8 cellular contexts compared by ENCODE assay signal in genomic region chr7:107890493-107890961, GRCh38. TPM values are rescaled to one million over a fixed set of nuclear protein-coding genes. Genes with fewer than 3 reads are reported as not detected.
DNase-seq lines count a peak whose midpoint lies in the region; ATAC-seq and TF ChIP-seq lines count a peak whose summit lies in the region.

No MANE protein-coding gene starts in this region.

- peaks cover 53% of the 10 kb centered on the region for H3K4me1 Mint-ChIP-seq in brain

- H3K27ac ChIP-seq in liver (ENCODE audit: low read depth in 1 of 2, low read length in 2 of 2): peak overlapping the region; percentile 82 to 97
- peak overlapping the region; percentile 94 to 96 (median 94) for H3K27ac ChIP-seq in transverse colon

- intact Hi-C loops in transverse colon (cut with DNase I; ENCODE audit: low total_unique reads): loop anchor here (10.0 kb wide), 1 partner anchor 254 kb away; no protein-coding TSS in a partner anchor

- 11% methylated on average over 7 of the region's 7 CpGs for WGBS in liver
- WGBS in transverse colon (ENCODE audit: low coverage in 1 of 2), 2 donors: 3 to 7% methylated on average over 6 to 7 of the region's 7 CpGs

- H3K9me3 Mint-ChIP-seq in brain: peaks cover 0 to 3% (median 0%) of the 10 kb centered on the region in 5 experiments

- DNase-seq in AG20443 (ENCODE audit: low spot score) (peak; percentile 17), HuH-7.5 (ENCODE audit: low spot score) (peak; percentile 25), transverse colon (no peak), NOMO-1 treated with DMSO at 0.1 percent for 48 hours (lab: John Stamatoyannopoulos, UW; ENCODE audit: unreplicated experiment) (no peak)
- no peak for DNase-seq in effector CD8-positive, alpha-beta T cell (lab: John Stamatoyannopoulos, UW)

- in situ Hi-C loops in transverse colon (cut with MboI; ENCODE audit: low pct_ligation_motif_present in 1 of 4, low pct_unique_long_range_greater_than_20kb in 1 of 4, low sequenced_read_pairs in 3 of 4): loop anchor here in 3 of 4 donors (25.0 kb wide), 4 partner anchors 153 to 703 kb away; partner anchors contain the start of genes CBLL1 (in 1 of the 3), GPR22 (in 1 of the 3) and LAMB4 (in 1 of the 3)

- TF ChIP-seq EP300 in transverse colon (IDR thresholded peaks at IDR 0.05; ENCODE audit: low read depth): no peak

- peak overlapping the region; percentile 49 to 94 (median 64) for H3K4me3 ChIP-seq in liver (ENCODE audit: low read depth in 1 of 3, low read length in 3 of 3)
- peak overlapping the region; percentile 55 to 75 (median 66) for H3K4me3 ChIP-seq in transverse colon

- H3K4me1 ChIP-seq in liver (ENCODE audit: control insufficient read depth in 4 of 4, insufficient read depth in 4 of 4, low read length in 3 of 4) (peaks cover 2 to 22% (median 14%) of the 10 kb centered on the region in 4 donors), transverse colon (peaks cover 14 to 28% (median 25%) of the 10 kb centered on the region in 4 donors)

- H3K36me3 Mint-ChIP-seq in brain: peaks cover 25% of the 10 kb centered on the region

- peaks cover 13% of the 10 kb centered on the region for H3K27me3 Mint-ChIP-seq in brain

- peak overlapping the region; percentile 54 to 64 for H3K9ac ChIP-seq in liver (ENCODE audit: low read depth in 1 of 2, low read length in 2 of 2)

- H3K4me3 Mint-ChIP-seq in brain: peak overlapping the region; percentile 95 to 100 (median 96)

- no peaks in the 10 kb centered on the region for H3K9me3 ChIP-seq in liver (ENCODE audit: control insufficient read depth in 4 of 4, low read length in 3 of 4)
- no peaks in the 10 kb centered on the region for H3K9me3 ChIP-seq in transverse colon

- TF ChIP-seq CTCF in brain (conservative IDR thresholded peaks at IDR 0.05) (no peak), liver (IDR thresholded peaks at IDR 0.05; ENCODE audit: low read depth, low read length, missing input control) (no peak), transverse colon (IDR thresholded peaks at IDR 0.05) (no peak)

- H3K27me3 ChIP-seq in liver (ENCODE audit: control insufficient read depth in 4 of 4, insufficient read depth in 4 of 4, low read length in 3 of 4) (peaks cover 0 to 2% (median 0%) of the 10 kb centered on the region in 4 donors), transverse colon (no peaks in the 10 kb centered on the region)

- ATAC-seq in GM19324 (IDR thresholded peaks at IDR 0.05; ENCODE audit: low FRiP score, unreplicated experiment): peak; percentile 12

- no peak for TF ChIP-seq RAD21 in liver (IDR thresholded peaks at IDR 0.05)

- no peak for TF ChIP-seq POLR2A in transverse colon (IDR thresholded peaks at IDR 0.05)

- peak overlapping the region; percentile 93 to 100 (median 98) for H3K27ac Mint-ChIP-seq in brain

- H3K36me3 ChIP-seq in liver (ENCODE audit: control insufficient read depth in 4 of 4, insufficient read depth in 3 of 4, low read depth in 1 of 4, low read length in 3 of 4) (peaks cover 0 to 15% (median 9%) of the 10 kb centered on the region in 4 donors), transverse colon (peaks cover 0 to 3% (median 0%) of the 10 kb centered on the region in 4 donors)

TF ChIP-seq in liver, 16 proteins besides CTCF, POLR2A, EP300 and RAD21:
- TF ChIP-seq RXRA (IDR thresholded peaks at IDR 0.05): peak in 1 of 2 donors; percentile 3
- no peak for TF ChIP-seq MAX (IDR thresholded peaks at IDR 0.05)
- no peak for TF ChIP-seq SP1 (IDR thresholded peaks at IDR 0.05)
- TF ChIP-seq HNF4A (conservative IDR thresholded peaks at IDR 0.05): no peak

RNA-seq across cellular contexts. Expression of gene DLD, which starts 0.5 kb away (rescaled TPM):
- polyA plus RNA-seq in brain (ENCODE audit: insufficient read depth, low read depth, low replicate concordance): 43.7 TPM
- 10 to 100 TPM; 49.4 to 78.1 TPM for total RNA-seq in liver
- 100 to 1,000 TPM in 1 of 2 donors, 10 to 100 TPM in 1; 56.1 to 121 TPM for polyA plus RNA-seq in liver
- total RNA-seq in transverse colon: 100 to 1,000 TPM in 3 of 4 donors, 10 to 100 TPM in 1; 46.0 to 131 (median 126) TPM

Comparison
In these comparisons a context has a peak if more than half of its experiments do, and no peak if none do; other contexts are left out.
1. DNase-seq: peak in AG20443 (single experiment) and HuH-7.5 (single experiment); none in transverse colon (single experiment), NOMO-1 treated with DMSO at 0.1 percent for 48 hours (single experiment) and effector CD8-positive, alpha-beta T cell (single experiment).